Comparison of ENCODE assay signal across 21 cellular contexts in the genomic region with DNA sequence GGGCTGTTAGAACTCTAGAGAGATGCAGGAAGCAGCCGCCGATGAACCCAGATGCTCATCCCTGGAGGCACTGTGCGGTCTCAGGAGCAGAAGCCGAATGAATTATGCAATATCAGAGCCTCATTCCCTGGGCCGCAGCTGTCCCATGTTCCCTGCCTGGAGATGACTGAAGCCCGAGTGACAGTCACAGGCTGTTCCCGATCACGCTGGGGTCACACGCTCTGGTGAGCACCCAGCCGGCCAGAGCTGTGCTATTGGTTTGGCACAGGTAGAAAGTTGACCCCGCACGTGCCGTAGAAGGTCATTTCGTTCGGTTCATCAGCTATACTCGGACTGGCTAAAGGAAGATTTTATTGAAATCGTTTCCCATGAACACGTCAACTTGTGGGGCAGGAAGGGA.
DNase-seq lines count a peak whose midpoint lies in the region; ATAC-seq and TF ChIP-seq lines count a peak whose summit lies in the region.
"Had no signal": no experiment of that assay in that cellular context is flagged by ENCODE, and none has a peak within 500 bp of the region (broad histone marks: within the 10 kb centered on the region; RNA-seq: fewer than 3 reads in every experiment).

No MANE protein-coding gene starts in this region.

- DNase-seq in LHCN-M2 (ENCODE audit: low read depth), result peak; percentile 30
- peak; percentile 23 to 68 (median 56) for DNase-seq in dorsolateral prefrontal cortex
- DNase-seq in psoas muscle, result peak; percentile 84 to 96
- no peak for DNase-seq in NCI-H2029 treated with DMSO at 0.1 percent for 48 hours (lab: John Stamatoyannopoulos, UW)
- no peak for DNase-seq in CD8-positive, alpha-beta T cell
- no peak for DNase-seq in activated CD4-positive, alpha-beta T cell treated with anti-CD3 and anti-CD28 coated beads for 1 hour
- DNase-seq in T-helper 17 cell, result no peak
- DNase-seq: activated CD4-positive, alpha-beta T cell treated with anti-CD3 and anti-CD28 coated beads for 4 hours; activated CD8-positive, alpha-beta memory T cell treated with anti-CD3 and anti-CD28 coated beads, Interleukin-2, amount 50 U/mL, for 4 hours; CD4-positive, CD25-positive, alpha-beta regulatory T cell; dermis blood vessel endothelial cell; MM.1S; NCI-H1436 treated with DMSO at 0.1 percent for 48 hours; NCI-H2171 treated with DMSO at 0.1 percent for 48 hours; NCI-H69; stimulated activated naive B cell treated with anti-CD40 and anti-IgM and Interleukin-4, amounts not matched to agents 10 μg/mL and 1 μg/mL and 100 μg/mL, for 72 hours had no signal

- H3K4me3 Mint-ChIP-seq in CD8-positive, alpha-beta T cell, result no peak overlapping the region
- H3K4me3 Mint-ChIP-seq in T-helper 17 cell, result no peak overlapping the region
- H3K4me3 Mint-ChIP-seq: brain; CD4-positive, CD25-positive, alpha-beta regulatory T cell; stimulated activated naive B cell treated with anti-CD40 and anti-IgM and Interleukin-4, amounts not matched to agents 10 μg/mL and 1 μg/mL and 100 μg/mL, for 72 hours had no signal

- peaks cover 3% of the 10 kb centered on the region for H3K4me1 Mint-ChIP-seq in CD8-positive, alpha-beta T cell (ENCODE audit: low read depth)
- H3K4me1 Mint-ChIP-seq in T-helper 17 cell, result peaks cover 2% of the 10 kb centered on the region

- POLR2A ChIA-PET in CD8-positive, alpha-beta T cell (lab: Charles Lee), result no interaction called here

- H3K27ac ChIP-seq in dorsolateral prefrontal cortex (peak overlapping the region in 47 of 59 donors; percentile 3 to 83 (median 61)), layer of hippocampus (ENCODE audit: low read depth, low read length) (peak overlapping the region; percentile 25), psoas muscle (peak overlapping the region; percentile 90)
- no peak overlapping the region for H3K27ac ChIP-seq in CD8-positive, alpha-beta T cell (ENCODE audit: low read depth, low read length)
- H3K27ac ChIP-seq: epithelial cell of prostate, neutrophil had no signal

- H3K9me3 Mint-ChIP-seq in CD8-positive, alpha-beta T cell, result no peaks in the 10 kb centered on the region
- H3K9me3 Mint-ChIP-seq: brain; stimulated activated naive B cell treated with anti-CD40 and anti-IgM and Interleukin-4, amounts not matched to agents 10 μg/mL and 1 μg/mL and 100 μg/mL, for 72 hours had no signal

- H3K4me3 ChIP-seq in dorsolateral prefrontal cortex (peak overlapping the region in 4 of 59 donors; percentile 2 to 21 (median 7)), psoas muscle (no peak overlapping the region)
- H3K4me3 ChIP-seq in CD8-positive, alpha-beta T cell (ENCODE audit: low read depth, low read length), result no peak overlapping the region
- H3K4me3 ChIP-seq: tibial nerve had no signal

- intact Hi-C loops in dorsolateral prefrontal cortex (cut with DNase I), result no loop called here
- intact Hi-C loops in psoas muscle (cut with DNase I), result no loop called here
- intact Hi-C loops in CD8-positive, alpha-beta T cell (cut with DNase I, micrococcal nuclease), result no loop called here

- H3K4me1 ChIP-seq in psoas muscle, result peaks cover 21% of the 10 kb centered on the region
- peaks cover 3% of the 10 kb centered on the region for H3K4me1 ChIP-seq in CD8-positive, alpha-beta T cell (ENCODE audit: insufficient read depth, low read length)

- no peaks in the 10 kb centered on the region for H3K27me3 Mint-ChIP-seq in CD8-positive, alpha-beta T cell (ENCODE audit: low read depth)
- no peaks in the 10 kb centered on the region for H3K27me3 Mint-ChIP-seq in T-helper 17 cell
- H3K27me3 Mint-ChIP-seq: brain; CD4-positive, CD25-positive, alpha-beta regulatory T cell; stimulated activated naive B cell treated with anti-CD40 and anti-IgM and Interleukin-4, amounts not matched to agents 10 μg/mL and 1 μg/mL and 100 μg/mL, for 72 hours had no signal

- peaks cover 21% of the 10 kb centered on the region for H3K36me3 Mint-ChIP-seq in CD8-positive, alpha-beta T cell
- peaks cover 4% of the 10 kb centered on the region for H3K36me3 Mint-ChIP-seq in T-helper 17 cell (ENCODE audit: low read depth)

- no peaks in the 10 kb centered on the region for H3K36me3 ChIP-seq in psoas muscle (ENCODE audit: insufficient read depth in 1 of 2, low read depth in 1 of 2)
- no peaks in the 10 kb centered on the region for H3K36me3 ChIP-seq in CD8-positive, alpha-beta T cell (ENCODE audit: insufficient read depth, low read length)

- ATAC-seq in psoas muscle (peak; percentile 95 to 98 (median 97)), T-helper 17 cell (no peak)
- ATAC-seq in CD8-positive, alpha-beta T cell, result no peak

- no peak for TF ChIP-seq CTCF in dorsolateral prefrontal cortex (IDR thresholded peaks at IDR 0.05 in 54 of 56, conservative IDR thresholded peaks at IDR 0.05 in 2 of 56; ENCODE audit: low read depth in 1 of 56, partially characterized antibody in 56 of 56)
- no peak for TF ChIP-seq CTCF in psoas muscle (IDR thresholded peaks at IDR 0.05)
- TF ChIP-seq CTCF in CD8-positive, alpha-beta T cell (IDR thresholded peaks at IDR 0.05), result no peak

- H3K9me3 ChIP-seq in psoas muscle, result no peaks in the 10 kb centered on the region
- no peaks in the 10 kb centered on the region for H3K9me3 ChIP-seq in CD8-positive, alpha-beta T cell (ENCODE audit: low read length)
- no peaks in the 10 kb centered on the region for H3K9me3 ChIP-seq in T-helper 17 cell (ENCODE audit: control insufficient read depth, low read length, poor library complexity, severe bottlenecking)
- H3K9me3 ChIP-seq: neutrophil, tibial nerve had no signal

- H3K27ac Mint-ChIP-seq in CD8-positive, alpha-beta T cell, result no peak overlapping the region
- no peak overlapping the region for H3K27ac Mint-ChIP-seq in T-helper 17 cell
- H3K27ac Mint-ChIP-seq: CD4-positive, CD25-positive, alpha-beta regulatory T cell; stimulated activated naive B cell treated with anti-CD40 and anti-IgM and Interleukin-4, amounts not matched to agents 10 μg/mL and 1 μg/mL and 100 μg/mL, for 72 hours had no signal

- WGBS in psoas muscle, 3 donors, result 18 to 32% (median 27%) methylated on average over 18 of the region's 18 CpGs

- CTCF ChIA-PET in CD8-positive, alpha-beta T cell (lab: Charles Lee), result no interaction called here

- no peaks in the 10 kb centered on the region for H3K27me3 ChIP-seq in dorsolateral prefrontal cortex
- H3K27me3 ChIP-seq in layer of hippocampus (ENCODE audit: control insufficient read depth, insufficient read depth, low read length), result no peaks in the 10 kb centered on the region
- no peaks in the 10 kb centered on the region for H3K27me3 ChIP-seq in psoas muscle (ENCODE audit: insufficient read depth in 3 of 3, low read length in 2 of 3)
- no peaks in the 10 kb centered on the region for H3K27me3 ChIP-seq in CD8-positive, alpha-beta T cell (ENCODE audit: insufficient read depth, low read length)
- H3K27me3 ChIP-seq: neutrophil, tibial nerve had no signal

Comparison
In these comparisons a context has a peak if more than half of its experiments do, and no peak if none do; other contexts are left out.
1. DNase-seq: peak in LHCN-M2 (single experiment), dorsolateral prefrontal cortex (10 of 10) and psoas muscle (2 of 2); none in NCI-H2029 treated with DMSO at 0.1 percent for 48 hours (single experiment), CD8-positive, alpha-beta T cell (0 of 7), activated CD4-positive, alpha-beta T cell treated with anti-CD3 and anti-CD28 coated beads for 1 hour (single experiment) and T-helper 17 cell (0 of 3).
2. ATAC-seq: peak in psoas muscle (4 of 4); none in CD8-positive, alpha-beta T cell (single experiment) and T-helper 17 cell (single experiment).